ENCODE assay signal across 8 cellular contexts in the genomic region with DNA sequence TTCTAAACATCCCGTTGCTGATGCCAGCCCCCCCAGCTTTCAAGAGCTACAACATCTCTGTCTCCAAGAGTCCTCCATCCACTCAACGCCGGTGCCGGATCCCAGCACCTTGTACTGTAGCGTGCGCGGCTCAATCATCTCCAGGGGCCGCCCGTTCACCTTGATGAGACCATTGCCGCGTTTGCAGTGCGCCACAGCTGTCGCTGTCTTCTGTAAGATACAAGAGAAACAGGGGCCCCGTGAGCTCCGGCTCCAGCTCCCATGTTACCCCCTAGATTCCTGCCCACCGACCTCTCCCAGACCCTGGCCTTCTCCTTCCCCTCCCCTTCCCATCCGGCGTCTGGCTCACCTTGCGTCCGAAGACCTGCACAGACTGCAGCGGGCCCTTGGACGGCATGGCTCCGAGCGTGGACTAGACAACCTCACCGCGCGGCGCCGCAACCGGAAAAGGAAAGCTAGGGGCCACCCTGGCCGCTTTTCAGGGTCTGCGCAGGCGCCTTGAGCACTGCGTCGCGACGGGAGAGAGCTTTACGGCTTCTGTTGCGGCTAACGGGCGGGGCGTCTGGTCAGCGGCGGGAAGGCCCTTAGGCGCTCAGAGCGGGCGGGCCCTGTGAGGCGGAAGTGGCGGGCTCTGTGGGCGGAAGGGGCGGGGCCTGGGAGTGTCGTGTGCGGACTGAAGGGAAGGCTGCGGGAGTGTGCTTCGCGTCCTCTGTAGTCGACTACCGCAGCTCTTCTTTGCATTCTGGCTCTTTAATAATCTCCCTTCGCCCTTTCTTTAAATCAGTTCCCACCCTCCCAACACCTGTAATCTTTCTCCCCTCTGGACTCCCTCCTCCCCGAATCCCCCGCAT. TPM values are rescaled to one million over a fixed set of nuclear protein-coding genes. Genes with fewer than 3 reads are reported as not detected.
DNase-seq lines count a peak whose midpoint lies in the region; ATAC-seq and TF ChIP-seq lines count a peak whose summit lies in the region.

A gene (minus strand): TSS at position 451 of the 851 bp plus-strand sequence. CDS start 54 bp downstream, at position 397.

- H3K36me3 ChIP-seq in mucosa of stomach (ENCODE audit: control insufficient read depth, insufficient read depth, low read length), result peaks cover 6% of the 10 kb centered on the region

- H3K9ac ChIP-seq in mucosa of stomach (ENCODE audit: low read length), result peak within 1 kb of the TSS; percentile 94

- peaks cover 17% of the 10 kb centered on the region for H3K4me1 ChIP-seq in mucosa of stomach (ENCODE audit: control insufficient read depth, insufficient read depth, low read length)

- ATAC-seq in GM21717 (IDR thresholded peaks at IDR 0.05; ENCODE audit: unreplicated experiment), result peak; percentile 51

- TF ChIP-seq CTCF in epithelial cell of proximal tubule (conservative IDR thresholded peaks at IDR 0.05; ENCODE audit: low read depth, low read length), result no peak

- no peaks in the 10 kb centered on the region for H3K9me3 ChIP-seq in mucosa of stomach (ENCODE audit: control insufficient read depth, low read length)

- H3K27me3 ChIP-seq in mucosa of stomach (ENCODE audit: control insufficient read depth, insufficient read depth, low read length), result no peaks in the 10 kb centered on the region

- peak; percentile 92 for DNase-seq in DMS153 treated with DMSO at 0.1 percent for 48 hours (lab: John Stamatoyannopoulos, UW; ENCODE audit: unreplicated experiment)
- peak; percentile 84 for DNase-seq in KG1 (lab: John Stamatoyannopoulos, UW)
- peak; percentile 98 for DNase-seq in activated T-cell treated with anti-CD3 and anti-CD28 coated beads, Interleukin-2, amount 50 U/mL, for 1 hour
- no peak for DNase-seq in epithelial cell of proximal tubule (ENCODE audit: low read depth)
- peak; percentile 100 for DNase-seq in stimulated activated CD8-positive, alpha-beta memory T cell treated with anti-CD3 and anti-CD28 coated beads, Interleukin-4, amount 100 ng/mL, for 48 hours

- H3K4me3 ChIP-seq in epithelial cell of proximal tubule (ENCODE audit: low read depth, low read length) (peak within 1 kb of the TSS; percentile 74), mucosa of stomach (ENCODE audit: low read length) (peak within 1 kb of the TSS; percentile 72)

TF ChIP-seq in PFSK-1, 5 proteins besides CTCF, POLR2A, EP300 and RAD21:
- TF ChIP-seq SIN3A (IDR thresholded peaks at IDR 0.05; ENCODE audit: borderline replicate concordance, insufficient read depth, low read length), result no peak
- peak; percentile 97 for TF ChIP-seq TAF1 (IDR thresholded peaks at IDR 0.05; ENCODE audit: borderline replicate concordance, insufficient read depth, low read length)
- TF ChIP-seq, protein P1, sequence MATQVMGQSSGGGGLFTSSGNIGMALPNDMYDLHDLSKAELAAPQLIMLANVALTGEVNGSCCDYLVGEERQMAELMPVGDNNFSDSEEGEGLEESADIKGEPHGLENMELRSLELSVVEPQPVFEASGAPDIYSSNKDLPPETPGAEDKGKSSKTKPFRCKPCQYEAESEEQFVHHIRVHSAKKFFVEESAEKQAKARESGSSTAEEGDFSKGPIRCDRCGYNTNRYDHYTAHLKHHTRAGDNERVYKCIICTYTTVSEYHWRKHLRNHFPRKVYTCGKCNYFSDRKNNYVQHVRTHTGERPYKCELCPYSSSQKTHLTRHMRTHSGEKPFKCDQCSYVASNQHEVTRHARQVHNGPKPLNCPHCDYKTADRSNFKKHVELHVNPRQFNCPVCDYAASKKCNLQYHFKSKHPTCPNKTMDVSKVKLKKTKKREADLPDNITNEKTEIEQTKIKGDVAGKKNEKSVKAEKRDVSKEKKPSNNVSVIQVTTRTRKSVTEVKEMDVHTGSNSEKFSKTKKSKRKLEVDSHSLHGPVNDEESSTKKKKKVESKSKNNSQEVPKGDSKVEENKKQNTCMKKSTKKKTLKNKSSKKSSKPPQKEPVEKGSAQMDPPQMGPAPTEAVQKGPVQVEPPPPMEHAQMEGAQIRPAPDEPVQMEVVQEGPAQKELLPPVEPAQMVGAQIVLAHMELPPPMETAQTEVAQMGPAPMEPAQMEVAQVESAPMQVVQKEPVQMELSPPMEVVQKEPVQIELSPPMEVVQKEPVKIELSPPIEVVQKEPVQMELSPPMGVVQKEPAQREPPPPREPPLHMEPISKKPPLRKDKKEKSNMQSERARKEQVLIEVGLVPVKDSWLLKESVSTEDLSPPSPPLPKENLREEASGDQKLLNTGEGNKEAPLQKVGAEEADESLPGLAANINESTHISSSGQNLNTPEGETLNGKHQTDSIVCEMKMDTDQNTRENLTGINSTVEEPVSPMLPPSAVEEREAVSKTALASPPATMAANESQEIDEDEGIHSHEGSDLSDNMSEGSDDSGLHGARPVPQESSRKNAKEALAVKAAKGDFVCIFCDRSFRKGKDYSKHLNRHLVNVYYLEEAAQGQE (IDR thresholded peaks at IDR 0.05; ENCODE audit: insufficient read depth in 1 of 2, low read depth in 2 of 2, low read length in 2 of 2), result peak; percentile 30 to 58; a peak in 2 of 4 replicates
- TF ChIP-seq POLR2AphosphoS5 (IDR thresholded peaks at IDR 0.05; ENCODE audit: low read depth, low read length), result peak; percentile 100
- TF ChIP-seq FOXP2 (optimal IDR thresholded peaks at IDR 0.05; ENCODE audit: borderline replicate concordance, extremely low read depth, extremely low read length, insufficient read depth), result peak; percentile 89
TF ChIP-seq in PFSK-1: peak in this region for 4.

RNA-seq across cellular contexts. Expression of the gene that starts here (rescaled TPM):
- polyA plus RNA-seq in PFSK-1 (2012; ENCODE audit: insufficient read length, low read depth), result 5,849 TPM
- 2,362 and 2,974 TPM in 2 replicates for total RNA-seq in epithelial cell of proximal tubule
